ENCODE assay signal across 13 cellular contexts in genomic region chr2:230893338-230893737, GRCh38. TPM values are rescaled to one million over a fixed set of nuclear protein-coding genes. Genes with fewer than 3 reads are reported as not detected.
DNase-seq lines count a peak whose midpoint lies in the region; ATAC-seq and TF ChIP-seq lines count a peak whose summit lies in the region.
"Had no signal": no experiment of that assay in that cellular context is flagged by ENCODE, and none has a peak within 500 bp of the region (broad histone marks: within the 10 kb centered on the region; RNA-seq: fewer than 3 reads in every experiment).

No MANE protein-coding gene starts in this region.

- WGBS in H9 (ENCODE audit: extremely low coverage, insufficient read length, low lambda C conversion rate) = no CpG with 5 or more reads among the region's 6 CpGs

- no peak overlapping the region for H3K4me3 ChIP-seq in NB4 (ENCODE audit: low read depth, low read length)
- H3K4me3 ChIP-seq: SK-N-MC, tibial artery had no signal

- H3K9me3 ChIP-seq in H9 (ENCODE audit: control insufficient read depth, low read depth, low read length) = no peaks in the 10 kb centered on the region

- no peaks in the 10 kb centered on the region for H3K27me3 ChIP-seq in H9 (ENCODE audit: insufficient read depth, low read length)

- no peaks in the 10 kb centered on the region; a peak in 1 of 7 replicates for H3K36me3 Mint-ChIP-seq in H9 (ENCODE audit: insufficient read depth in 1 of 3, low read depth in 3 of 3)
- no peaks in the 10 kb centered on the region for H3K36me3 Mint-ChIP-seq in stimulated activated memory B cell treated with anti-CD40 and anti-IgM and Interleukin-4, amounts not matched to agents 10 μg/mL and 1 μg/mL and 100 μg/mL, for 72 hours

- DNase-seq in NK-92 treated with Interleukin-12 subunit alpha and Interleukin-12 subunit beta, amount 100 ng/mL, for 24 hours (lab: John Stamatoyannopoulos, UW) = peak; percentile 28
- DNase-seq in NK-92 (lab: John Stamatoyannopoulos, UW; ENCODE audit: unreplicated experiment) (no peak), H9 (peak; percentile 47), NB4 (ENCODE audit: low read depth) (peak; percentile 69), NCI-H2107 treated with DMSO at 0.1 percent for 48 hours (lab: John Stamatoyannopoulos, UW; ENCODE audit: unreplicated experiment) (no peak), NCI-H2107 (lab: John Stamatoyannopoulos, UW) (no peak)
- no peak for DNase-seq in stimulated activated naive CD4-positive, alpha-beta T cell (lab: John Stamatoyannopoulos, UW)
- DNase-seq: GDM1, NCI-H1694 had no signal

- TF ChIP-seq CTCF in H9 (conservative IDR thresholded peaks at IDR 0.05) (no peak), NB4 (IDR thresholded peaks at IDR 0.05; ENCODE audit: low read depth, low read length) (no peak)

- H3K27ac ChIP-seq in H9 (ENCODE audit: insufficient read length, low read depth, low read length) = no peak overlapping the region
- H3K27ac ChIP-seq: SK-N-MC, tibial artery had no signal

- no peak overlapping the region for H3K4me3 Mint-ChIP-seq in H9
- no peak overlapping the region for H3K4me3 Mint-ChIP-seq in stimulated activated memory B cell treated with anti-CD40 and anti-IgM and Interleukin-4, amounts not matched to agents 10 μg/mL and 1 μg/mL and 100 μg/mL, for 72 hours

- H3K23ac ChIP-seq in H9 (ENCODE audit: insufficient read length, low read depth, low read length) = no peak overlapping the region

- H3K56ac ChIP-seq in H9 (ENCODE audit: insufficient read length, low read depth, low read length) = no peak overlapping the region

- no peaks in the 10 kb centered on the region for H3K9me3 Mint-ChIP-seq in H9
- H3K9me3 Mint-ChIP-seq in stimulated activated memory B cell treated with anti-CD40 and anti-IgM and Interleukin-4, amounts not matched to agents 10 μg/mL and 1 μg/mL and 100 μg/mL, for 72 hours = peaks cover 4% of the 10 kb centered on the region

- no peak overlapping the region for H2BK20ac ChIP-seq in H9 (ENCODE audit: low read depth, low read length, poor library complexity, severe bottlenecking)

- H3K27ac Mint-ChIP-seq in H9 = no peak overlapping the region
- H3K27ac Mint-ChIP-seq in stimulated activated memory B cell treated with anti-CD40 and anti-IgM and Interleukin-4, amounts not matched to agents 10 μg/mL and 1 μg/mL and 100 μg/mL, for 72 hours = peak overlapping the region; percentile 75

- H3K27me3 Mint-ChIP-seq in H9 (ENCODE audit: low read depth) = peaks cover 10% of the 10 kb centered on the region
- no peaks in the 10 kb centered on the region for H3K27me3 Mint-ChIP-seq in stimulated activated memory B cell treated with anti-CD40 and anti-IgM and Interleukin-4, amounts not matched to agents 10 μg/mL and 1 μg/mL and 100 μg/mL, for 72 hours

- H3K4me2 ChIP-seq in H9 (ENCODE audit: insufficient read depth, insufficient read length, low read length) = no peak overlapping the region

- no peaks in the 10 kb centered on the region for H3K23me2 ChIP-seq in H9 (ENCODE audit: insufficient read length, low read depth, low read length, poor library complexity, severe bottlenecking)

- H3K14ac ChIP-seq in H9 (ENCODE audit: insufficient read depth, low read length) = no peak overlapping the region

- H4K5ac ChIP-seq in H9 (ENCODE audit: insufficient read length, low read depth, low read length) = no peak overlapping the region

- H3K18ac ChIP-seq in H9 (ENCODE audit: insufficient read length, low read depth, low read length) = no peak overlapping the region

- no peaks in the 10 kb centered on the region for H3K4me1 ChIP-seq in H9 (ENCODE audit: insufficient read depth, low read length)
- H3K4me1 ChIP-seq: tibial artery had no signal

- H3K9ac ChIP-seq in H9 (ENCODE audit: extremely low read depth, insufficient read length, low read length) = no peak overlapping the region

- peak; percentile 72 for ATAC-seq in stimulated activated memory B cell treated with anti-CD40 and anti-IgM and Interleukin-4, amounts not matched to agents 10 μg/mL and 1 μg/mL and 100 μg/mL, for 72 hours

- H4K91ac ChIP-seq in H9 (ENCODE audit: insufficient read length, low read depth, low read length) = no peak overlapping the region

- no peak overlapping the region for H2AK5ac ChIP-seq in H9 (ENCODE audit: insufficient read length, low read length)

- H4K8ac ChIP-seq in H9 (replicated peaks; ENCODE audit: insufficient read length, low read depth, low read length) = no peak overlapping the region

- H3K79me1 ChIP-seq in H9 (ENCODE audit: insufficient read depth, low read depth, low read length, poor library complexity, severe bottlenecking) = no peaks in the 10 kb centered on the region

- TF ChIP-seq POLR2A in NB4 (IDR thresholded peaks at IDR 0.05; ENCODE audit: extremely low read depth, insufficient read length) = no peak

- no peak overlapping the region for H2BK5ac ChIP-seq in H9 (ENCODE audit: insufficient read length, low read length)

- H3K4ac ChIP-seq in H9 (ENCODE audit: low read depth, low read length) = no peak overlapping the region

- no peak overlapping the region for H2BK120ac ChIP-seq in H9 (ENCODE audit: low read depth, low read length, poor library complexity, severe bottlenecking)

- H4K20me1 ChIP-seq in H9 (ENCODE audit: control insufficient read depth, insufficient read depth, insufficient read length) = no peaks in the 10 kb centered on the region

- no peak overlapping the region for H2BK15ac ChIP-seq in H9 (ENCODE audit: low read depth, low read length)

- H3T11ph ChIP-seq in H9 (ENCODE audit: low read length) = no peak overlapping the region

- no peak overlapping the region for H2BK12ac ChIP-seq in H9 (ENCODE audit: insufficient read length, low read depth, low read length)

- no peak overlapping the region for H2AFZ ChIP-seq in H9 (ENCODE audit: low read length)

- no peaks in the 10 kb centered on the region for H3K79me2 ChIP-seq in H9 (ENCODE audit: insufficient read depth, low read length)

- H3K4me1 Mint-ChIP-seq in H9 = peaks cover 15 to 17% of the 10 kb centered on the region in 2 experiments
- H3K4me1 Mint-ChIP-seq in stimulated activated memory B cell treated with anti-CD40 and anti-IgM and Interleukin-4, amounts not matched to agents 10 μg/mL and 1 μg/mL and 100 μg/mL, for 72 hours = peaks cover 65% of the 10 kb centered on the region

RNA-seq across cellular contexts. Expression of gene ITM2C, which starts 28.6 kb away (rescaled TPM):
- total RNA-seq in H9 (2021) = 297 and 302 TPM in 2 replicates

RNA-seq across cellular contexts. Expression of gene GPR55, which starts 31.7 kb away (rescaled TPM):
- total RNA-seq in H9 (2021) = 0.11 TPM in 1 of 2 replicates, not detected in the other
- total RNA-seq: chondrocyte had no signal

Comparison
In these comparisons a context has a peak if more than half of its experiments do, and no peak if none do; other contexts are left out.
1. DNase-seq: peak in NK-92 treated with Interleukin-12 subunit alpha and Interleukin-12 subunit beta, amount 100 ng/mL, for 24 hours (single experiment), H9 (single experiment) and NB4 (single experiment); none in NK-92 (single experiment), stimulated activated naive CD4-positive, alpha-beta T cell (0 of 6), NCI-H2107 treated with DMSO at 0.1 percent for 48 hours (single experiment) and NCI-H2107 (single experiment).